ENCODE assay signal across 8 cellular contexts in genomic region chr1:223748773-223749733, GRCh38. TPM values are rescaled to one million over a fixed set of nuclear protein-coding genes. Genes with fewer than 3 reads are reported as not detected.
A peak's percentile ranks its signal among the peaks of the same experiment; 100 is the strongest.
DNase-seq lines count a peak whose midpoint lies in the region; ATAC-seq and TF ChIP-seq lines count a peak whose summit lies in the region.

No MANE protein-coding gene starts in this region.

- H3K4me3 ChIP-seq in SK-N-SH (ENCODE audit: low read depth in 2 of 2, low read length in 1 of 2), result no peak overlapping the region; a peak in 1 of 4 replicates
- peak overlapping the region; percentile 52 for H3K4me3 ChIP-seq in osteoblast (ENCODE audit: insufficient read depth, low read length)

- in situ Hi-C loops in GM13977 (cut with MboI; ENCODE audit: low pct_unique_long_range_greater_than_20kb, low sequenced_read_pairs, unreplicated experiment), result no loop called here

- peak overlapping the region in 1 of 2 experiments; percentile 55; a peak in 1 of 4 replicates for H3K27ac ChIP-seq in SK-N-SH (ENCODE audit: low read depth in 2 of 2, low read length in 1 of 2)
- peak overlapping the region; percentile 47 for H3K27ac ChIP-seq in osteoblast (ENCODE audit: low read depth, low read length)
- H3K27ac ChIP-seq in temporal lobe (ENCODE audit: low read depth, low read length), result peak overlapping the region; percentile 48

- H3K79me2 ChIP-seq in SK-N-SH (ENCODE audit: insufficient read depth), result peaks cover 21% of the 10 kb centered on the region
- peaks cover 38% of the 10 kb centered on the region for H3K79me2 ChIP-seq in osteoblast (ENCODE audit: insufficient read depth, low read length)

- H3K36me3 ChIP-seq in SK-N-SH (replicated peaks in 1 of 2; ENCODE audit: control insufficient read depth in 1 of 2, insufficient read depth in 2 of 2, low read length in 1 of 2) (peaks cover 66 to 70% of the 10 kb centered on the region in 2 experiments), osteoblast (ENCODE audit: insufficient read depth, low read length) (peaks cover 81% of the 10 kb centered on the region)

- TF ChIP-seq EP300 in SK-N-SH (IDR thresholded peaks at IDR 0.05; ENCODE audit: borderline replicate concordance in 1 of 2, low read depth in 1 of 2, low read length in 1 of 2), result no peak

- H3K4me2 ChIP-seq in SK-N-SH, result peak overlapping the region; percentile 39; the same call in 1 of the 2 replicates
- peak overlapping the region; percentile 69 for H3K4me2 ChIP-seq in osteoblast (ENCODE audit: insufficient read depth, low read length)

- peak; percentile 74 for TF ChIP-seq RAD21 in SK-N-SH (IDR thresholded peaks at IDR 0.05; ENCODE audit: low read length)

- H2AFZ ChIP-seq in SK-N-SH (ENCODE audit: low read depth), result no peak overlapping the region
- no peak overlapping the region for H2AFZ ChIP-seq in osteoblast (ENCODE audit: low read length)

- peak; percentile 57 for ATAC-seq in HG02973 (IDR thresholded peaks at IDR 0.05; ENCODE audit: unreplicated experiment)

- no peak overlapping the region for H3K9ac ChIP-seq in SK-N-SH

- intact Hi-C loops in head of caudate nucleus (cut with DNase I), result loop anchor here (2.0 kb wide), 1 partner anchor 36 kb away; the partner anchor contains the start of gene CAPN2

- peak; percentile 84 for DNase-seq in GM13977 (ENCODE audit: low spot score)
- peak; percentile 88 for DNase-seq in SK-N-SH
- peak; percentile 69 for DNase-seq in activated naive CD4-positive, alpha-beta T cell treated with anti-CD3 and anti-CD28 coated beads, Interleukin-2, amount 50 U/mL, for 16 hours
- peak; percentile 22 to 87 (median 69) for DNase-seq in head of caudate nucleus
- DNase-seq in osteoblast (ENCODE audit: insufficient read length, low spot score, missing footprints), result peak; percentile 94
- no peak for DNase-seq in RKO (ENCODE audit: low spot score)

- POLR2A ChIA-PET in SK-N-SH (lab: Yijun Ruan, JAX), result interaction anchor here (1.0 kb wide), 1 partner anchor 37 kb away, joined by 3 read pairs; the partner anchor contains the start of gene CAPN2

- H3F3A ChIP-seq in SK-N-SH (replicated peaks; ENCODE audit: insufficient read depth), result peaks cover 20% of the 10 kb centered on the region

- H3K9me3 ChIP-seq in SK-N-SH, result no peaks in the 10 kb centered on the region
- no peaks in the 10 kb centered on the region for H3K9me3 ChIP-seq in osteoblast (ENCODE audit: low read depth, low read length)

- H4K20me1 ChIP-seq in SK-N-SH (ENCODE audit: insufficient read depth), result no peaks in the 10 kb centered on the region
- H4K20me1 ChIP-seq in osteoblast (ENCODE audit: insufficient read depth, low read length), result peaks cover 23% of the 10 kb centered on the region

- TF ChIP-seq CTCF in GM13977 (IDR thresholded peaks at IDR 0.05; ENCODE audit: extremely low read depth, insufficient read depth, missing control alignments) (peak; percentile 94), SK-N-SH (IDR thresholded peaks at IDR 0.05) (peak; percentile 97), osteoblast (IDR thresholded peaks at IDR 0.05; ENCODE audit: extremely low read depth, low read depth, low read length) (peak; percentile 85)

- WGBS in SK-N-SH (ENCODE audit: low lambda C conversion rate), result 62% methylated on average over 55 of the region's 61 CpGs

- no peaks in the 10 kb centered on the region for H3K9me2 ChIP-seq in SK-N-SH

- H3K27me3 ChIP-seq in SK-N-SH (ENCODE audit: insufficient read depth), result no peaks in the 10 kb centered on the region
- H3K27me3 ChIP-seq in osteoblast (ENCODE audit: insufficient read depth, low read length), result no peaks in the 10 kb centered on the region

- H3K4me1 ChIP-seq in SK-N-SH (ENCODE audit: control insufficient read depth in 1 of 2, insufficient read depth in 2 of 2, low read depth in 1 of 2, low read length in 1 of 2) (peaks cover 8 to 12% of the 10 kb centered on the region in 2 experiments; a peak in 2 of 4 replicates), osteoblast (ENCODE audit: insufficient read depth, low read length) (peaks cover 27% of the 10 kb centered on the region)

- CTCF ChIA-PET in SK-N-SH (lab: Yijun Ruan, JAX), result interaction anchor here (0.6 to 11.0 kb wide), 44 partner anchors 9 to 956 kb away, joined by 3 to 110 read pairs (median 5); partner anchors contain the start of gene CAPN2

TF ChIP-seq in SK-N-SH, 30 proteins besides CTCF, POLR2A, EP300 and RAD21:
- TF ChIP-seq RXRA (IDR thresholded peaks at IDR 0.05; ENCODE audit: borderline replicate concordance, low read depth) (no peak), ZBTB33 (IDR thresholded peaks at IDR 0.05; ENCODE audit: borderline replicate concordance, low read depth) (no peak), RCOR1 (IDR thresholded peaks at IDR 0.05; ENCODE audit: low read length) (no peak), MEF2A (IDR thresholded peaks at IDR 0.05; ENCODE audit: borderline replicate concordance, low read depth) (no peak), GATA2 (CRISPR knock-in tag; IDR thresholded peaks at IDR 0.05) (no peak), NFIC (IDR thresholded peaks at IDR 0.05; ENCODE audit: borderline replicate concordance) (no peak), FOXJ3 (CRISPR knock-in tag; IDR thresholded peaks at IDR 0.05) (no peak), YY1 (IDR thresholded peaks at IDR 0.05; ENCODE audit: low read depth) (no peak), SIN3A (IDR thresholded peaks at IDR 0.05; ENCODE audit: borderline replicate concordance, low read depth, low read length) (peak; percentile 54; the same call in 1 of the 2 replicates), SMC3 (IDR thresholded peaks at IDR 0.05; ENCODE audit: low read depth, low read length) (peak; percentile 89)
- TF ChIP-seq, protein P1, sequence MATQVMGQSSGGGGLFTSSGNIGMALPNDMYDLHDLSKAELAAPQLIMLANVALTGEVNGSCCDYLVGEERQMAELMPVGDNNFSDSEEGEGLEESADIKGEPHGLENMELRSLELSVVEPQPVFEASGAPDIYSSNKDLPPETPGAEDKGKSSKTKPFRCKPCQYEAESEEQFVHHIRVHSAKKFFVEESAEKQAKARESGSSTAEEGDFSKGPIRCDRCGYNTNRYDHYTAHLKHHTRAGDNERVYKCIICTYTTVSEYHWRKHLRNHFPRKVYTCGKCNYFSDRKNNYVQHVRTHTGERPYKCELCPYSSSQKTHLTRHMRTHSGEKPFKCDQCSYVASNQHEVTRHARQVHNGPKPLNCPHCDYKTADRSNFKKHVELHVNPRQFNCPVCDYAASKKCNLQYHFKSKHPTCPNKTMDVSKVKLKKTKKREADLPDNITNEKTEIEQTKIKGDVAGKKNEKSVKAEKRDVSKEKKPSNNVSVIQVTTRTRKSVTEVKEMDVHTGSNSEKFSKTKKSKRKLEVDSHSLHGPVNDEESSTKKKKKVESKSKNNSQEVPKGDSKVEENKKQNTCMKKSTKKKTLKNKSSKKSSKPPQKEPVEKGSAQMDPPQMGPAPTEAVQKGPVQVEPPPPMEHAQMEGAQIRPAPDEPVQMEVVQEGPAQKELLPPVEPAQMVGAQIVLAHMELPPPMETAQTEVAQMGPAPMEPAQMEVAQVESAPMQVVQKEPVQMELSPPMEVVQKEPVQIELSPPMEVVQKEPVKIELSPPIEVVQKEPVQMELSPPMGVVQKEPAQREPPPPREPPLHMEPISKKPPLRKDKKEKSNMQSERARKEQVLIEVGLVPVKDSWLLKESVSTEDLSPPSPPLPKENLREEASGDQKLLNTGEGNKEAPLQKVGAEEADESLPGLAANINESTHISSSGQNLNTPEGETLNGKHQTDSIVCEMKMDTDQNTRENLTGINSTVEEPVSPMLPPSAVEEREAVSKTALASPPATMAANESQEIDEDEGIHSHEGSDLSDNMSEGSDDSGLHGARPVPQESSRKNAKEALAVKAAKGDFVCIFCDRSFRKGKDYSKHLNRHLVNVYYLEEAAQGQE (IDR thresholded peaks at IDR 0.05; ENCODE audit: low read depth, low read length), result no peak
- TF ChIP-seq, protein P2, sequence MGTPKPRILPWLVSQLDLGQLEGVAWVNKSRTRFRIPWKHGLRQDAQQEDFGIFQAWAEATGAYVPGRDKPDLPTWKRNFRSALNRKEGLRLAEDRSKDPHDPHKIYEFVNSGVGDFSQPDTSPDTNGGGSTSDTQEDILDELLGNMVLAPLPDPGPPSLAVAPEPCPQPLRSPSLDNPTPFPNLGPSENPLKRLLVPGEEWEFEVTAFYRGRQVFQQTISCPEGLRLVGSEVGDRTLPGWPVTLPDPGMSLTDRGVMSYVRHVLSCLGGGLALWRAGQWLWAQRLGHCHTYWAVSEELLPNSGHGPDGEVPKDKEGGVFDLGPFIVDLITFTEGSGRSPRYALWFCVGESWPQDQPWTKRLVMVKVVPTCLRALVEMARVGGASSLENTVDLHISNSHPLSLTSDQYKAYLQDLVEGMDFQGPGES (IDR thresholded peaks at IDR 0.05; ENCODE audit: low read depth, low read length), result no peak

RNA-seq across cellular contexts. Expression of gene CAPN2, which starts 36.7 kb away (rescaled TPM):
- polyA plus RNA-seq in SK-N-SH (2012; rRNA removed), result 208 and 209 TPM in 2 replicates
- 177 and 181 TPM in 2 replicates for polyA plus RNA-seq in SK-N-SH (2012; cell fraction: cytosol; rRNA removed)
- 432 and 454 TPM in 2 replicates for polyA plus RNA-seq in SK-N-SH (2012; cell fraction: nucleus; rRNA removed)
- 340 and 341 TPM in 2 replicates for total RNA-seq in osteoblast
- total RNA-seq in temporal lobe, result 42.0 TPM
